12 cellular contexts compared by ENCODE assay signal in the genomic region with DNA sequence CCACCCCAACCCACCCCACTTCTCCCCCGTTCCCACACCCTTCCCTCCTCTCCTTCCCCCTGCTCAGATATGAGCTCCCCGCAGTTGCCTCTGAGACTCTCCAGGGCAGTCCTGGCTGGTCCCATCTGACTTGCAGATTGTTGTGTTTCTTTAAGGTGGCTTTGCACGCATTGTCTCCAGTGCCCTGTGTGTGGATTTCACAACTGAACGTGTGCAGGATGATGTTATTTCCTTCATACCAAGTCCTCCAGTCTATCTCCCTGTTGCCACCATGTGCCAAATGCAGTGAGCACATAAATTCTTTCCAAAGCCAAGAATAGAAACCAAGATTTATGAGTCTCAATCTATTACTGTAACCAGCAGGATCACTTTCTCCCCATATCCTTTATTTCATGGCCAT.
DNase-seq lines count a peak whose midpoint lies in the region; ATAC-seq and TF ChIP-seq lines count a peak whose summit lies in the region.
"Had no signal": no experiment of that assay in that cellular context is flagged by ENCODE, and none has a peak within 500 bp of the region (broad histone marks: within the 10 kb centered on the region; RNA-seq: fewer than 3 reads in every experiment).

No MANE protein-coding gene starts in this region.

- TF ChIP-seq POLR2A in right lobe of liver (IDR thresholded peaks at IDR 0.05): no peak

- H3K9me3 ChIP-seq in psoas muscle (peaks cover 7% of the 10 kb centered on the region), right lobe of liver (no peaks in the 10 kb centered on the region)
- H3K9me3 ChIP-seq: Caco-2 had no signal

- H3K36me3 ChIP-seq in psoas muscle (ENCODE audit: insufficient read depth in 1 of 2, low read depth in 1 of 2) (no peaks in the 10 kb centered on the region), right lobe of liver (no peaks in the 10 kb centered on the region)

- TF ChIP-seq CTCF in fibroblast of mammary gland (conservative IDR thresholded peaks at IDR 0.05; ENCODE audit: control insufficient read depth, insufficient read depth, low read depth, low read length) (no peak), psoas muscle (IDR thresholded peaks at IDR 0.05) (no peak), right lobe of liver (IDR thresholded peaks at IDR 0.05) (no peak)

- DNase-seq in EH (ENCODE audit: low read depth) (peak; percentile 96), NOMO-1 treated with DMSO at 0.1 percent for 48 hours (lab: John Stamatoyannopoulos, UW; ENCODE audit: unreplicated experiment) (peak; percentile 71), fibroblast of mammary gland (ENCODE audit: low read depth) (peak; percentile 86), psoas muscle (no peak), AML-193 (lab: John Stamatoyannopoulos, UW) (no peak), right lobe of liver (no peak), NCI-H146 (lab: John Stamatoyannopoulos, UW) (no peak)
- DNase-seq in stimulated activated CD4-positive, alpha-beta T cell treated with anti-CD3 and anti-CD28 coated beads, Interleukin-1b, Interleukin-23, amount 100 ng/mL, for 48 hours: no peak
- DNase-seq: Caco-2; central memory CD4-positive, alpha-beta T cell; hypothalamus; NCI-H1417 had no signal

- 14 to 36% (median 26%) methylated on average over 4 of the region's 4 CpGs for WGBS in psoas muscle, 3 donors
- WGBS in right lobe of liver (ENCODE audit: insufficient coverage, low coverage, low lambda C conversion rate, missing lambda C conversion rate): 50% methylated on average over 3 of the region's 4 CpGs

- peak; percentile 60 to 64 (median 64) for ATAC-seq in psoas muscle
- ATAC-seq in right lobe of liver: no peak

- H3K27me3 ChIP-seq in psoas muscle (ENCODE audit: insufficient read depth in 3 of 3, low read length in 2 of 3) (no peaks in the 10 kb centered on the region), right lobe of liver (no peaks in the 10 kb centered on the region)

- no peak overlapping the region for H3K4me3 ChIP-seq in fibroblast of mammary gland (ENCODE audit: control insufficient read depth, low read depth, low read length)
- H3K4me3 ChIP-seq in psoas muscle: no peak overlapping the region
- H3K4me3 ChIP-seq in right lobe of liver: no peak overlapping the region

- intact Hi-C loops in psoas muscle (cut with DNase I): no loop called here
- intact Hi-C loops in right lobe of liver (cut with DNase I): no loop called here

- H3K4me1 ChIP-seq in psoas muscle (peaks cover 44% of the 10 kb centered on the region), right lobe of liver (no peaks in the 10 kb centered on the region)
- H3K4me1 ChIP-seq: Caco-2 had no signal

- H3K27ac ChIP-seq in psoas muscle: peak overlapping the region; percentile 71
- H3K27ac ChIP-seq in right lobe of liver: no peak overlapping the region

Comparison
In these comparisons a context has a peak if more than half of its experiments do, and no peak if none do; other contexts are left out.
1. DNase-seq: peak in EH (single experiment), NOMO-1 treated with DMSO at 0.1 percent for 48 hours (single experiment) and fibroblast of mammary gland (single experiment); none in psoas muscle (0 of 2), AML-193 (0 of 2), right lobe of liver (0 of 3), NCI-H146 (single experiment) and stimulated activated CD4-positive, alpha-beta T cell treated with anti-CD3 and anti-CD28 coated beads, Interleukin-1b, Interleukin-23, amount 100 ng/mL, for 48 hours (single experiment).
2. ATAC-seq: peak in psoas muscle (4 of 4); none in right lobe of liver (0 of 4).